Comparison of ENCODE assay signal across 8 cellular contexts in genomic region chr1:2230781-2231666, GRCh38. TPM values are rescaled to one million over a fixed set of nuclear protein-coding genes. Genes with fewer than 3 reads are reported as not detected.
A peak's percentile ranks its signal among the peaks of the same experiment; 100 is the strongest.
DNase-seq lines count a peak whose midpoint lies in the region; ATAC-seq and TF ChIP-seq lines count a peak whose summit lies in the region.

No MANE protein-coding gene starts in this region.

- ATAC-seq in GM18520 (IDR thresholded peaks at IDR 0.05; ENCODE audit: unreplicated experiment) = no peak

- intact Hi-C loops in CD14-positive monocyte (cut with micrococcal nuclease) = loop anchor here in 1 of 2 donors (2.0 kb wide), 1 partner anchor 16 kb away; no protein-coding TSS in a partner anchor

- H3K36me3 Mint-ChIP-seq in CD14-positive monocyte = peaks cover 11 to 35% of the 10 kb centered on the region in 2 donors

- TF ChIP-seq CTCF in CD14-positive monocyte (IDR thresholded peaks at IDR 0.05) (no peak), RWPE1 (conservative IDR thresholded peaks at IDR 0.05; ENCODE audit: low read depth) (no peak)

- peak overlapping the region; percentile 99 to 100 for H3K4me3 Mint-ChIP-seq in CD14-positive monocyte

- CTCF ChIA-PET in RWPE1 (lab: Yijun Ruan, JAX) = interaction anchor here (1.3 kb wide), 2 partner anchors 10 to 151 kb away, joined by 3 read pairs; no protein-coding TSS in a partner anchor

- H3K27ac Mint-ChIP-seq in CD14-positive monocyte = peak overlapping the region; percentile 23 to 92 (median 87)

- H3K4me1 Mint-ChIP-seq in CD14-positive monocyte = peaks cover 70% of the 10 kb centered on the region

- POLR2A ChIA-PET in RWPE1 (lab: Yijun Ruan, JAX; ENCODE audit: low non-redundant PET) = no interaction called here

- H3K9me3 Mint-ChIP-seq in CD14-positive monocyte = peaks cover 0 to 6% (median 0%) of the 10 kb centered on the region in 7 donors

- H3K27me3 Mint-ChIP-seq in CD14-positive monocyte (ENCODE audit: low read depth in 3 of 3) = peaks cover 6 to 22% (median 10%) of the 10 kb centered on the region in 3 donors

- H3K27ac ChIP-seq in RWPE1 = peak overlapping the region; percentile 99

- DNase-seq in CD14-positive monocyte (ENCODE audit: low spot score) = peak; percentile 59
- no peak for DNase-seq in RWPE1 (ENCODE audit: low spot score)
- DNase-seq in astrocyte of the hippocampus (ENCODE audit: low read depth, low spot score) = peak; percentile 49
- peak; percentile 63 for DNase-seq in inferior parietal cortex (ENCODE audit: extremely low spot score)
- DNase-seq in stimulated activated CD4-positive, alpha-beta T cell treated with anti-CD3 and anti-CD28 coated beads, Interleukin-1b, Interleukin-23, amount 100 ng/mL, for 48 hours = peak; percentile 40
- DNase-seq in A172 (ENCODE audit: low spot score) = no peak
- no peak for DNase-seq in NCI-H446 (lab: John Stamatoyannopoulos, UW)

RNA-seq across cellular contexts. Expression of gene SKI, which starts 2.9 kb away (rescaled TPM):
- under 1 TPM; 0.20 to 0.25 TPM for polyA plus RNA-seq in CD14-positive monocyte
- total RNA-seq in A172 (2014; rRNA removed; shearing (Covaris generic)) = 4.1 and 14.8 TPM in 2 replicates

RNA-seq across cellular contexts. Expression of gene FAAP20, which starts 36.5 kb away (rescaled TPM):
- 10 to 100 TPM; 35.1 to 49.3 TPM for polyA plus RNA-seq in CD14-positive monocyte
- 18.6 and 34.6 TPM in 2 replicates for total RNA-seq in A172 (2014; rRNA removed; shearing (Covaris generic))

Comparison
In these comparisons a context has a peak if more than half of its experiments do, and no peak if none do; other contexts are left out.
1. DNase-seq: peak in CD14-positive monocyte (single experiment), astrocyte of the hippocampus (single experiment), inferior parietal cortex (single experiment) and stimulated activated CD4-positive, alpha-beta T cell treated with anti-CD3 and anti-CD28 coated beads, Interleukin-1b, Interleukin-23, amount 100 ng/mL, for 48 hours (single experiment); none in RWPE1 (single experiment), A172 (single experiment) and NCI-H446 (0 of 2).